8 cellular contexts compared by ENCODE assay signal in the genomic region with DNA sequence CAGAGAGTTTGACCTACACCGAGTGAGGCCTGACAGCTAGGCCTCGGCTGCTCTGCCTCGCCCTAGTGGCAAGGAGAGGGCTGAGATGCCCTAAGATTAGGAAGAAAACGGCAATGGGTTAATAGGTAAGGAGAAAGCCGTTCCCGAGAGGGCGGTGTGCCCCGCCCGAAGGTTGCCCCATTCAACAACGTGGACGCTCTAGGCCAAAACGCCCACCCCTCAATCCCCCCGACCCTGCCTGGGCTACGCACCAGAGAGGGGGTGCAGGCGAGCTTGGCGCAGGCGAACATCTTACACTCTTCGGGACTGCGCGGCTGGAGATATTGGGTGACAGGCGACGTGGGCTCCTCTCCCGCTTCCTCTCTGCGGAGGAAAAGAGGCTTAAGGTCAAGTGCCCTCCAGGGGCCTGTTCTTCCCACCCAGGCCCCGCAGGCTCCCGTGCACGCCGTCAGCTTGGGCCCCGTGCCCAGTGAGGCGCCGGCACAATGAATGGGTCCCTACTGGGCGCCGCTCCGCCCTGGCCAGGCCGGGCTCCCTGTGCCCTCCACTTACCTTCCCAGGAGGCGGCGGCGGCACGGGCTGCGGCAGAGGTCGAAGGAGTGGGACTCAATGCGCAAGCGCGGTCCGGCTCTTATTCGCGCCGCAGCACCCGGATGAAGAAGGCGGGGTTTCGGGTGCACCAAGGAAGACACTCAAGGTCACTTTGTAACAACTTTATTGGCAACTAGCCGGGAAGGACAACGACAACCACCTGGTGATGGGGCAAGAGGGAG. TPM values are rescaled to one million over a fixed set of nuclear protein-coding genes. Genes with fewer than 3 reads are reported as not detected.
DNase-seq lines count a peak whose midpoint lies in the region; ATAC-seq and TF ChIP-seq lines count a peak whose summit lies in the region.

A gene (minus strand): TSS at position 607 of the 773 bp plus-strand sequence. CDS start 317 bp downstream, at position 290.

- peak; percentile 90 for ATAC-seq in GM19035 (IDR thresholded peaks at IDR 0.05; ENCODE audit: unreplicated experiment)
- ATAC-seq in HG03354 (IDR thresholded peaks at IDR 0.05; ENCODE audit: poor library complexity, severe bottlenecking, unreplicated experiment), result peak; percentile 92

- DNase-seq in AML-193 (lab: John Stamatoyannopoulos, UW), result peak; percentile 92 to 96
- DNase-seq in NCI-H460 (ENCODE audit: extremely low read depth, low read depth), result peak; percentile 97
- DNase-seq in activated CD4-positive, alpha-beta T cell treated with anti-CD3 and anti-CD28 coated beads for 1 hour, result peak; percentile 86
- DNase-seq in cerebellum (ENCODE audit: low spot score), result peak; percentile 93
- peak; percentile 83 for DNase-seq in kidney epithelial cell (ENCODE audit: low read depth)
- DNase-seq in stimulated activated CD4-positive, alpha-beta T cell treated with anti-CD3 and anti-CD28 coated beads, Interleukin-15, amount 100 ng/mL, for 48 hours (ENCODE audit: low read depth in 2 of 2), result peak; percentile 85 to 90

- peak within 1 kb of the TSS; percentile 88 for H3K4me3 ChIP-seq in kidney epithelial cell (ENCODE audit: low read depth, low read length)

- H3K27me3 ChIP-seq in kidney epithelial cell (ENCODE audit: control insufficient read depth, insufficient read depth, low read length), result no peaks in the 10 kb centered on the region

- no peaks in the 10 kb centered on the region for H3K36me3 ChIP-seq in kidney epithelial cell (ENCODE audit: control insufficient read depth, insufficient read depth, low read length)

- no peak for TF ChIP-seq CTCF in kidney epithelial cell (IDR thresholded peaks at IDR 0.05; ENCODE audit: insufficient read depth, low read length, poor library complexity, severe bottlenecking)

RNA-seq across cellular contexts. Expression of the gene that starts here (rescaled TPM):
- total RNA-seq in NCI-H460 (2014; rRNA removed; shearing (Covaris generic)), result 253 and 259 TPM in 2 replicates
- polyA plus RNA-seq in NCI-H460 (2014; cell fraction: nucleus; rRNA removed), result 294 and 329 TPM in 2 replicates
- total RNA-seq in cerebellum (55.3 TPM), kidney epithelial cell (137 and 159 TPM in 2 replicates)

Comparison
In these comparisons a context has a peak if more than half of its experiments do, and no peak if none do; other contexts are left out.
1. Peak in every context shown above with its lines: DNase-seq, ATAC-seq and H3K4me3 ChIP-seq.